ENCODE assay signal across 1 cellular context in the genomic region with DNA sequence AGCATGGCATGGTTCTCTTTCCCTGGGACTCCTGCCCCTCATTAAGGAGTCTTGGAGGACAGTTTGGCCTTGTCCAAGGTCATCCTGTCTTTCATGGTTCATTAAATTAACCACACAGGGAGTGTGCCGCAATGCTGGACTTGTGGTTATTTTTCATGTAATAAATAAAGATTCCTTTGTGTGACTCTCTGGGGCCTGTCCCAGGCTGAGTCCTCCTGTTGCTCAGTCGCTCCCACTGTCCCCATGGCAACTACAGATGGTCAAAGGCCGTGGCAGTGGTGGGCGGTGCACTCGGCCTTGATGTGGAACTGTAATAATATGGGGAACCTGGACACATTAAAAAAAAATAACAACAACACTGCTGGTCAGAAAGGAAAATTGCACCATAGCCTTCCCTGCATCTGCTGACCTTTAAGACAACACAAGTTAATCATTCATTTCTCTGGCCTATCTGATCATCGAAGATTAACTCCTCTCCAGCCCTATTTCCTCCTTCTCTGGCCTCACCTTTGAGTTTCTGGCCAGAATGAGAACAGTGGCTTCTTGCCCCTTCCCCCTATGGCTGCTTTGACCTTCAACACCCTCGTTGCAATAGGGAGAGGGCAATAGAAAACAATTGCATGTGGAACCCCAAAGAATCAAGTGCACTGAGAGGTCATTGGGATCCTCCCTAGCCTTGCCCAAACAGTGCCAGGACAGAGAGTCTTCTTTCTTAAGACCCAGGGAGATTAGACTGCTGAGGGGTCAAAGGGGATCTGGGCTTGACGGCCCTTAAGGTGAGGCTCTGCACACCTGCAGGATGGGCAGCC.
TF ChIP-seq lines count a peak whose summit lies in the region.

No MANE protein-coding gene starts in this region.

TF ChIP-seq in HepG2, 621 proteins besides CTCF, POLR2A, EP300 and RAD21 (continued from another document and continues in another):
- TF ChIP-seq TRIM22 (IDR thresholded peaks at IDR 0.05): no peak
- TF ChIP-seq BRD4 (CRISPR knock-in tag; IDR thresholded peaks at IDR 0.05): no peak
- no peak for TF ChIP-seq NFYC (CRISPR knock-in tag; IDR thresholded peaks at IDR 0.05)
- TF ChIP-seq ZNF567 (CRISPR knock-in tag; IDR thresholded peaks at IDR 0.05; ENCODE audit: borderline replicate concordance): no peak
- TF ChIP-seq KDM4B (CRISPR knock-in tag; IDR thresholded peaks at IDR 0.05): 0 out of 2 replicates have a peak, but pooled peaks have one; percentile 20
- TF ChIP-seq, protein P1, sequence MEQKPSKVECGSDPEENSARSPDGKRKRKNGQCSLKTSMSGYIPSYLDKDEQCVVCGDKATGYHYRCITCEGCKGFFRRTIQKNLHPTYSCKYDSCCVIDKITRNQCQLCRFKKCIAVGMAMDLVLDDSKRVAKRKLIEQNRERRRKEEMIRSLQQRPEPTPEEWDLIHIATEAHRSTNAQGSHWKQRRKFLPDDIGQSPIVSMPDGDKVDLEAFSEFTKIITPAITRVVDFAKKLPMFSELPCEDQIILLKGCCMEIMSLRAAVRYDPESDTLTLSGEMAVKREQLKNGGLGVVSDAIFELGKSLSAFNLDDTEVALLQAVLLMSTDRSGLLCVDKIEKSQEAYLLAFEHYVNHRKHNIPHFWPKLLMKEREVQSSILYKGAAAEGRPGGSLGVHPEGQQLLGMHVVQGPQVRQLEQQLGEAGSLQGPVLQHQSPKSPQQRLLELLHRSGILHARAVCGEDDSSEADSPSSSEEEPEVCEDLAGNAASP (CRISPR knock-in tag; IDR thresholded peaks at IDR 0.05; ENCODE audit: borderline replicate concordance): 0 out of 2 replicates have a peak, but pooled peaks have one; percentile 14
- peak; percentile 45; the same call in 1 of the 2 replicates for TF ChIP-seq ARNT2 (CRISPR knock-in tag; IDR thresholded peaks at IDR 0.05; ENCODE audit: low read depth)
- TF ChIP-seq NR2F1 (CRISPR knock-in tag; IDR thresholded peaks at IDR 0.05): peak; percentile 37 to 75; a peak in 3 of 4 replicates
- TF ChIP-seq ZEB1 (IDR thresholded peaks at IDR 0.05; ENCODE audit: insufficient replicate concordance, low read depth): peak; percentile 24
- TF ChIP-seq KLF16 (CRISPR knock-in tag; IDR thresholded peaks at IDR 0.05): peak in 1 of 2 experiments; percentile 54; a peak in 1 of 4 replicates
- TF ChIP-seq ZNF724P (CRISPR knock-in tag; IDR thresholded peaks at IDR 0.05; ENCODE audit: borderline replicate concordance): 0 out of 2 replicates have a peak, but pooled peaks have one; percentile 64
- TF ChIP-seq ZBTB40 (IDR thresholded peaks at IDR 0.05): no peak
- TF ChIP-seq ZBTB40 (CRISPR knock-in tag; IDR thresholded peaks at IDR 0.05): no peak; the same call in 1 of the 2 replicates
- TF ChIP-seq IKZF5 (CRISPR knock-in tag; IDR thresholded peaks at IDR 0.05): peak; percentile 97
- TF ChIP-seq LCORL (IDR thresholded peaks at IDR 0.05): no peak
- TF ChIP-seq LCORL (CRISPR knock-in tag; IDR thresholded peaks at IDR 0.05): peak; percentile 11; the same call in 1 of the 2 replicates
- TF ChIP-seq, protein P2, sequence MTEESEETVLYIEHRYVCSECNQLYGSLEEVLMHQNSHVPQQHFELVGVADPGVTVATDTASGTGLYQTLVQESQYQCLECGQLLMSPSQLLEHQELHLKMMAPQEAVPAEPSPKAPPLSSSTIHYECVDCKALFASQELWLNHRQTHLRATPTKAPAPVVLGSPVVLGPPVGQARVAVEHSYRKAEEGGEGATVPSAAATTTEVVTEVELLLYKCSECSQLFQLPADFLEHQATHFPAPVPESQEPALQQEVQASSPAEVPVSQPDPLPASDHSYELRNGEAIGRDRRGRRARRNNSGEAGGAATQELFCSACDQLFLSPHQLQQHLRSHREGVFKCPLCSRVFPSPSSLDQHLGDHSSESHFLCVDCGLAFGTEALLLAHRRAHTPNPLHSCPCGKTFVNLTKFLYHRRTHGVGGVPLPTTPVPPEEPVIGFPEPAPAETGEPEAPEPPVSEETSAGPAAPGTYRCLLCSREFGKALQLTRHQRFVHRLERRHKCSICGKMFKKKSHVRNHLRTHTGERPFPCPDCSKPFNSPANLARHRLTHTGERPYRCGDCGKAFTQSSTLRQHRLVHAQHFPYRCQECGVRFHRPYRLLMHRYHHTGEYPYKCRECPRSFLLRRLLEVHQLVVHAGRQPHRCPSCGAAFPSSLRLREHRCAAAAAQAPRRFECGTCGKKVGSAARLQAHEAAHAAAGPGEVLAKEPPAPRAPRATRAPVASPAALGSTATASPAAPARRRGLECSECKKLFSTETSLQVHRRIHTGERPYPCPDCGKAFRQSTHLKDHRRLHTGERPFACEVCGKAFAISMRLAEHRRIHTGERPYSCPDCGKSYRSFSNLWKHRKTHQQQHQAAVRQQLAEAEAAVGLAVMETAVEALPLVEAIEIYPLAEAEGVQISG (CRISPR knock-in tag; IDR thresholded peaks at IDR 0.05): 0 out of 2 replicates have a peak, but pooled peaks have one; percentile 31
- TF ChIP-seq JARID2 (CRISPR knock-in tag; IDR thresholded peaks at IDR 0.05; ENCODE audit: insufficient replicate concordance): peak; percentile 37
- peak; percentile 60; the same call in 1 of the 2 replicates for TF ChIP-seq ZNF614 (CRISPR knock-in tag; IDR thresholded peaks at IDR 0.05; ENCODE audit: borderline replicate concordance)
- peak; percentile 25 for TF ChIP-seq TBL1XR1 (IDR thresholded peaks at IDR 0.05; ENCODE audit: borderline replicate concordance, low read length, partially characterized antibody)
- TF ChIP-seq ELF3 (CRISPR knock-in tag; IDR thresholded peaks at IDR 0.05): peak; percentile 99
- TF ChIP-seq GABPB1 (CRISPR knock-in tag; IDR thresholded peaks at IDR 0.05): 0 out of 2 replicates have a peak, but pooled peaks have one; percentile 7
- 0 out of 2 replicates have a peak, but pooled peaks have one; percentile 20 for TF ChIP-seq ZNF414 (CRISPR knock-in tag; IDR thresholded peaks at IDR 0.05)
- peak; percentile 47 for TF ChIP-seq ETV5 (CRISPR knock-in tag; IDR thresholded peaks at IDR 0.05; ENCODE audit: borderline replicate concordance)
- TF ChIP-seq CBX5 (CRISPR knock-in tag; IDR thresholded peaks at IDR 0.05; ENCODE audit: borderline replicate concordance): no peak
- TF ChIP-seq ZIK1 (CRISPR knock-in tag; IDR thresholded peaks at IDR 0.05; ENCODE audit: borderline replicate concordance, low read depth): no peak
- peak; percentile 44; the same call in 1 of the 2 replicates for TF ChIP-seq ZNF572 (CRISPR knock-in tag; IDR thresholded peaks at IDR 0.05)
- peak; percentile 76 for TF ChIP-seq FOXA3 (CRISPR knock-in tag; IDR thresholded peaks at IDR 0.05)
- TF ChIP-seq MED8 (CRISPR knock-in tag; IDR thresholded peaks at IDR 0.05; ENCODE audit: insufficient replicate concordance): no peak
- TF ChIP-seq ZBTB7B (CRISPR knock-in tag; IDR thresholded peaks at IDR 0.05): peak; percentile 72; the same call in 1 of the 2 replicates
- TF ChIP-seq, protein P3, sequence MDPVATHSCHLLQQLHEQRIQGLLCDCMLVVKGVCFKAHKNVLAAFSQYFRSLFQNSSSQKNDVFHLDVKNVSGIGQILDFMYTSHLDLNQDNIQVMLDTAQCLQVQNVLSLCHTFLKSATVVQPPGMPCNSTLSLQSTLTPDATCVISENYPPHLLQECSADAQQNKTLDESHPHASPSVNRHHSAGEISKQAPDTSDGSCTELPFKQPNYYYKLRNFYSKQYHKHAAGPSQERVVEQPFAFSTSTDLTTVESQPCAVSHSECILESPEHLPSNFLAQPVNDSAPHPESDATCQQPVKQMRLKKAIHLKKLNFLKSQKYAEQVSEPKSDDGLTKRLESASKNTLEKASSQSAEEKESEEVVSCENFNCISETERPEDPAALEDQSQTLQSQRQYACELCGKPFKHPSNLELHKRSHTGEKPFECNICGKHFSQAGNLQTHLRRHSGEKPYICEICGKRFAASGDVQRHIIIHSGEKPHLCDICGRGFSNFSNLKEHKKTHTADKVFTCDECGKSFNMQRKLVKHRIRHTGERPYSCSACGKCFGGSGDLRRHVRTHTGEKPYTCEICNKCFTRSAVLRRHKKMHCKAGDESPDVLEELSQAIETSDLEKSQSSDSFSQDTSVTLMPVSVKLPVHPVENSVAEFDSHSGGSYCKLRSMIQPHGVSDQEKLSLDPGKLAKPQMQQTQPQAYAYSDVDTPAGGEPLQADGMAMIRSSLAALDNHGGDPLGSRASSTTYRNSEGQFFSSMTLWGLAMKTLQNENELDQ (CRISPR knock-in tag; IDR thresholded peaks at IDR 0.05; ENCODE audit: borderline replicate concordance): 0 out of 2 replicates have a peak, but pooled peaks have one; percentile 24
- 0 out of 2 replicates have a peak, but pooled peaks have one; percentile 41 for TF ChIP-seq ARNTL (CRISPR knock-in tag; IDR thresholded peaks at IDR 0.05)
- TF ChIP-seq, protein P4, sequence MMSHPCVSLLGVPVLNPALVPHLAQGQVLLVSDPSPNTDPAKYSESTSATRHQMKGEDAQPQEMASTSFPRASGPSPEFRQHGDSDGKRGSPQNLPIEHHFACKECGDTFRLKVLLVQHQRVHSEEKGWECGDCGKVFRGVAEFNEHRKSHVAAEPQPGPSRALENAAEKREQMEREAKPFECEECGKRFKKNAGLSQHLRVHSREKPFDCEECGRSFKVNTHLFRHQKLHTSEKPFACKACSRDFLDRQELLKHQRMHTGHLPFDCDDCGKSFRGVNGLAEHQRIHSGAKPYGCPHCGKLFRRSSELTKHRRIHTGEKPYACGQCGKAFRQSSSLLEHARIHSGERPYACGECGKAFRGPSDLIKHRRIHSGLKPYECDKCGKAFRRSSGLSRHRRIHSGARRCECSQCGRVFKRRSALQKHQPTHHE (CRISPR knock-in tag; IDR thresholded peaks at IDR 0.05; ENCODE audit: borderline replicate concordance): 0 out of 2 replicates have a peak, but pooled peaks have one; percentile 32
